ENCODE assay signal across 13 cellular contexts in genomic region chr6:43971776-43972126, GRCh38.
DNase-seq lines count a peak whose midpoint lies in the region; ATAC-seq, FAIRE-seq and TF ChIP-seq lines count a peak whose summit lies in the region.
"Had no signal": no experiment of that assay in that cellular context is flagged by ENCODE, and none has a peak within 500 bp of the region (broad histone marks: within the 10 kb centered on the region; RNA-seq: fewer than 3 reads in every experiment).

No MANE protein-coding gene starts in this region.

- H3K27me3 ChIP-seq in heart right ventricle, result no peaks in the 10 kb centered on the region

- peaks cover 2 to 29% (median 17%) of the 10 kb centered on the region in 9 donors for H3K4me1 ChIP-seq in heart right ventricle

- TF ChIP-seq CTCF in heart right ventricle (IDR thresholded peaks at IDR 0.05), result no peak
- TF ChIP-seq CTCF in nephron progenitor cell (IDR thresholded peaks at IDR 0.05), result no peak
- no peak for TF ChIP-seq CTCF in omental fat pad (IDR thresholded peaks at IDR 0.05)

- no peak overlapping the region for H3K4me3 Mint-ChIP-seq in central memory CD8-positive, alpha-beta T cell
- H3K4me3 Mint-ChIP-seq in nephron progenitor cell, result no peak overlapping the region
- H3K4me3 Mint-ChIP-seq: activated naive CD4-positive, alpha-beta T cell treated with anti-CD3 and anti-CD28 coated beads, Interleukin-2, amount 50 U/mL, for 24 hours; T-cell; WTC11 had no signal

- peak overlapping the region in 9 of 10 donors; percentile 7 to 85 (median 72) for H3K27ac ChIP-seq in heart right ventricle

- no peaks in the 10 kb centered on the region for H3K36me3 Mint-ChIP-seq in central memory CD8-positive, alpha-beta T cell (ENCODE audit: insufficient read depth)
- no peaks in the 10 kb centered on the region for H3K36me3 Mint-ChIP-seq in nephron progenitor cell (ENCODE audit: low read depth)
- H3K36me3 Mint-ChIP-seq: activated naive CD4-positive, alpha-beta T cell treated with anti-CD3 and anti-CD28 coated beads, Interleukin-2, amount 50 U/mL, for 24 hours; T-cell; WTC11 had no signal

- no peak for FAIRE-seq in frontal cortex (lab: Jason Lieb, UNC)

- H3K4me1 Mint-ChIP-seq in central memory CD8-positive, alpha-beta T cell, result no peaks in the 10 kb centered on the region
- peaks cover 17% of the 10 kb centered on the region for H3K4me1 Mint-ChIP-seq in nephron progenitor cell
- H3K4me1 Mint-ChIP-seq: activated naive CD4-positive, alpha-beta T cell treated with anti-CD3 and anti-CD28 coated beads, Interleukin-2, amount 50 U/mL, for 24 hours; T-cell had no signal

- H3K27me3 Mint-ChIP-seq in central memory CD8-positive, alpha-beta T cell, result peaks cover 12% of the 10 kb centered on the region
- peaks cover 28% of the 10 kb centered on the region for H3K27me3 Mint-ChIP-seq in nephron progenitor cell (ENCODE audit: low read depth, poor library complexity)
- H3K27me3 Mint-ChIP-seq: activated naive CD4-positive, alpha-beta T cell treated with anti-CD3 and anti-CD28 coated beads, Interleukin-2, amount 50 U/mL, for 24 hours had no signal

- peaks cover 0 to 8% (median 0%) of the 10 kb centered on the region in 11 donors for H3K9me3 ChIP-seq in heart right ventricle

- peak overlapping the region; percentile 74 for H3K27ac Mint-ChIP-seq in central memory CD8-positive, alpha-beta T cell (ENCODE audit: low read depth)
- H3K27ac Mint-ChIP-seq in nephron progenitor cell, result peak overlapping the region; percentile 55
- H3K27ac Mint-ChIP-seq: activated naive CD4-positive, alpha-beta T cell treated with anti-CD3 and anti-CD28 coated beads, Interleukin-2, amount 50 U/mL, for 24 hours; T-cell; WTC11 had no signal

- ATAC-seq in heart right ventricle (no peak), left ventricle myocardium superior (no peak), omental fat pad (ENCODE audit: low FRiP score) (no peak)
- no peak for ATAC-seq in central memory CD8-positive, alpha-beta T cell (replicated peaks; ENCODE audit: extremely low read depth, poor library complexity, severe bottlenecking)
- ATAC-seq: T-cell, WTC11 had no signal

- H3K36me3 ChIP-seq in heart right ventricle, result no peaks in the 10 kb centered on the region

- H3K4me3 ChIP-seq in heart right ventricle, result no peak overlapping the region

- 94% methylated on average over 2 of the region's 2 CpGs for WGBS in heart right ventricle, 2 donors

- DNase-seq in heart right ventricle (no peak), left ventricle myocardium superior (no peak), nephron progenitor cell (no peak), ureter (ENCODE audit: low spot score) (peak; percentile 40), NCI-H2107 (lab: John Stamatoyannopoulos, UW) (no peak), omental fat pad (ENCODE audit: low spot score) (no peak), frontal cortex (ENCODE audit: low spot score in 2 of 2) (no peak)
- no peak for DNase-seq in central memory CD8-positive, alpha-beta T cell (ENCODE audit: low spot score in 2 of 2)
- DNase-seq: MM.1S, NCI-H2081 treated with DMSO at 0.1 percent for 48 hours, T-cell had no signal

- intact Hi-C loops in heart right ventricle (cut with DNase I) (no loop called here), left ventricle myocardium superior (cut with micrococcal nuclease) (no loop called here)

- H3K9me3 Mint-ChIP-seq in central memory CD8-positive, alpha-beta T cell, result no peaks in the 10 kb centered on the region
- peaks cover 12% of the 10 kb centered on the region for H3K9me3 Mint-ChIP-seq in nephron progenitor cell
- H3K9me3 Mint-ChIP-seq: activated naive CD4-positive, alpha-beta T cell treated with anti-CD3 and anti-CD28 coated beads, Interleukin-2, amount 50 U/mL, for 24 hours had no signal
